8 cellular contexts compared by ENCODE assay signal in the genomic region with DNA sequence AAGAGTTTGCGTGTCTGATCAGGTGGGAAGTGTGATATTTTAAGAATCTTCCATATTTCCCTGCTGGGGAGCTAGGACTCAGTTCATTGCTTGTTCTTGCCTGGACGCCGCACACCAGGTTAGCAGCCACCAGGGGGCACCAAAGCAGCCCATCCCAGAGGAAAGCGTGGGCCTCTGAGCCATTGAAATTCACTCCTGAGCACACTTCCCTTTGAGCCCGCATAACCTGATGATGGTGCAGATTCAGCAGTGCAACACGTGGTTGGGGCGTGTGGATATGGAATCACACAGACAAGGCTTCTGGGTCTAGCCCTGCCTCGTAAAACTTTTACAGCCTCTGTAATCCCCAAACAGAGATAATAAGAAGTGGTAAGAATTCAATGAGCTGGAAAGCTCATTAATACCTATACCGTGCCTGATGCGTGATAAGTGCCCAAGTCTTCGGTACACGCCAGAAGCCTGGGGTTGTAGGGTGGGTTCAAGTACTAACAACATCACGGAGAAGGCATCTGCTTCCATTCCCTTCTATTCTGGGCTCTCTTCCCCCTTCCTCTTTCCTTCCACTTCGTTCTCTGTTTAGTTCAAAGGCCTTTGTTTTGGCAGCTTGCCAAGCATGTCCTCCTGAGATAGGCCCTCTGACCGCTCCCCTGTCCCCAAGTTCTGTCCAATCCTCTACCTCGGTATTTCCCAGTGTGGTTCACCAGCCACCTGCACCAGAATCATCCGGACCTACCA.
DNase-seq lines count a peak whose midpoint lies in the region; ATAC-seq lines count a peak whose summit lies in the region.

No MANE protein-coding gene starts in this region.

- WGBS in mesendoderm (ENCODE audit: extremely low coverage, insufficient coverage, low lambda C conversion rate) = no CpG with 5 or more reads among the region's 17 CpGs

- H4K8ac ChIP-seq in mesendoderm (ENCODE audit: low read depth, low read length) = no peak overlapping the region

- no peaks in the 10 kb centered on the region for H3K9me3 ChIP-seq in CD8-positive, alpha-beta memory T cell (ENCODE audit: low read length)
- H3K9me3 ChIP-seq in effector memory CD4-positive, alpha-beta T cell (ENCODE audit: control insufficient read depth, low read length) = no peaks in the 10 kb centered on the region

- no peak overlapping the region for H3K27ac ChIP-seq in CD8-positive, alpha-beta memory T cell (ENCODE audit: low read depth, low read length)
- no peak overlapping the region for H3K27ac ChIP-seq in effector memory CD4-positive, alpha-beta T cell (ENCODE audit: insufficient read depth, low read length, poor library complexity, severe bottlenecking)
- H3K27ac ChIP-seq in mesendoderm (ENCODE audit: low read depth, low read length) = no peak overlapping the region

- no peaks in the 10 kb centered on the region for H3K27me3 ChIP-seq in CD8-positive, alpha-beta memory T cell (ENCODE audit: insufficient read depth, low read length, poor library complexity, severe bottlenecking)
- H3K27me3 ChIP-seq in effector memory CD4-positive, alpha-beta T cell (replicated peaks; ENCODE audit: control insufficient read depth, insufficient read depth, low read length, poor library complexity, severe bottlenecking) = no peaks in the 10 kb centered on the region
- no peaks in the 10 kb centered on the region for H3K27me3 ChIP-seq in mesendoderm (ENCODE audit: insufficient read depth, low read length, poor library complexity)

- H3K4ac ChIP-seq in mesendoderm (ENCODE audit: low read depth, low read length) = no peak overlapping the region

- H3K4me2 ChIP-seq in mesendoderm (ENCODE audit: low read length) = no peak overlapping the region

- ATAC-seq in GM19452 (IDR thresholded peaks at IDR 0.05; ENCODE audit: unreplicated experiment) = peak; percentile 84
- peak; percentile 54 for ATAC-seq in HG03558 (IDR thresholded peaks at IDR 0.05; ENCODE audit: extremely low read depth, unreplicated experiment)

- H3K79me1 ChIP-seq in mesendoderm (ENCODE audit: low read length) = no peaks in the 10 kb centered on the region

- DNase-seq in CD8-positive, alpha-beta memory T cell = peak; percentile 56 to 79 (median 66)
- DNase-seq in NCI-H774 (lab: John Stamatoyannopoulos, UW) (peak; percentile 58), mesendoderm (peak; percentile 88)
- DNase-seq in activated CD8-positive, alpha-beta memory T cell treated with anti-CD3 and anti-CD28 coated beads for 1 hour (ENCODE audit: extremely low read depth in 1 of 2, low read depth in 1 of 2) = peak; percentile 44 to 67
- DNase-seq in effector memory CD4-positive, alpha-beta T cell = peak; percentile 50 to 68 (median 51)
- DNase-seq in stimulated activated CD8-positive, alpha-beta memory T cell treated with anti-CD3 and anti-CD28 coated beads, Interleukin-15, amount 100 ng/mL, for 24 hours (ENCODE audit: low read depth) = peak; percentile 57

- H2BK15ac ChIP-seq in mesendoderm (replicated peaks; ENCODE audit: low read depth) = no peak overlapping the region

- CTCF ChIA-PET in CD8-positive, alpha-beta memory T cell (lab: Charles Lee) = interaction anchor here (0.7 to 9.2 kb wide), 18 partner anchors 8 to 80 kb away, joined by 3 to 158 read pairs (median 5); no protein-coding TSS in a partner anchor

- H3K27me3 Mint-ChIP-seq in CD8-positive, alpha-beta memory T cell = peaks cover 4 to 6% of the 10 kb centered on the region in 2 donors

- no peak overlapping the region for H2BK120ac ChIP-seq in mesendoderm (ENCODE audit: low read depth, low read length)

- H3K27ac Mint-ChIP-seq in CD8-positive, alpha-beta memory T cell = no peak overlapping the region

- no peak overlapping the region for H2AK5ac ChIP-seq in mesendoderm (ENCODE audit: low read length)

- peaks cover 1 to 7% (median 4%) of the 10 kb centered on the region in 3 donors for H3K4me1 Mint-ChIP-seq in CD8-positive, alpha-beta memory T cell

- H3K4me1 ChIP-seq in CD8-positive, alpha-beta memory T cell (ENCODE audit: insufficient read depth, low read length) = no peaks in the 10 kb centered on the region
- H3K4me1 ChIP-seq in effector memory CD4-positive, alpha-beta T cell (ENCODE audit: control insufficient read depth, insufficient read depth, low read length, poor library complexity, severe bottlenecking) = no peaks in the 10 kb centered on the region
- no peaks in the 10 kb centered on the region for H3K4me1 ChIP-seq in mesendoderm (ENCODE audit: control insufficient read depth, low read depth, low read length)

- H2BK5ac ChIP-seq in mesendoderm (ENCODE audit: low read length) = no peak overlapping the region

- POLR2A ChIA-PET in CD8-positive, alpha-beta memory T cell (lab: Charles Lee) = interaction anchor here (1.4 kb wide), 1 partner anchor 34 kb away, joined by 6 read pairs; no protein-coding TSS in a partner anchor

- no peak overlapping the region for H4K5ac ChIP-seq in mesendoderm (ENCODE audit: low read length)

- no peak overlapping the region for H3K18ac ChIP-seq in mesendoderm (ENCODE audit: low read length)

- H3K56ac ChIP-seq in mesendoderm (ENCODE audit: low read length) = no peak overlapping the region

- no peaks in the 10 kb centered on the region for H3K36me3 ChIP-seq in CD8-positive, alpha-beta memory T cell (ENCODE audit: insufficient read depth, low read length)
- H3K36me3 ChIP-seq in effector memory CD4-positive, alpha-beta T cell (ENCODE audit: control insufficient read depth, insufficient read depth, low read length) = no peaks in the 10 kb centered on the region
- H3K36me3 ChIP-seq in mesendoderm (ENCODE audit: control insufficient read depth, insufficient read depth, low read length) = no peaks in the 10 kb centered on the region

- peaks cover 0 to 3% (median 0%) of the 10 kb centered on the region in 5 donors for H3K9me3 Mint-ChIP-seq in CD8-positive, alpha-beta memory T cell

- peaks cover 0 to 2% (median 0%) of the 10 kb centered on the region in 3 donors for H3K36me3 Mint-ChIP-seq in CD8-positive, alpha-beta memory T cell

- H3K79me2 ChIP-seq in mesendoderm (ENCODE audit: control insufficient read depth, insufficient read depth, low read length) = no peaks in the 10 kb centered on the region

- no peak overlapping the region for H3K23ac ChIP-seq in mesendoderm (ENCODE audit: low read length)

- H3K4me3 Mint-ChIP-seq in CD8-positive, alpha-beta memory T cell = no peak overlapping the region

- H3K4me3 ChIP-seq in CD8-positive, alpha-beta memory T cell (ENCODE audit: low read length) = no peak overlapping the region
- no peak overlapping the region for H3K4me3 ChIP-seq in effector memory CD4-positive, alpha-beta T cell (ENCODE audit: insufficient read depth, low read depth, low read length, poor library complexity, severe bottlenecking)
- no peak overlapping the region for H3K4me3 ChIP-seq in mesendoderm (ENCODE audit: low read length)

- no peak overlapping the region for H3K9ac ChIP-seq in mesendoderm (ENCODE audit: low read length)
